ENCODE assay signal across 24 cellular contexts in genomic region chr2:189260361-189260761, GRCh38.
DNase-seq lines count a peak whose midpoint lies in the region; ATAC-seq, FAIRE-seq and TF ChIP-seq lines count a peak whose summit lies in the region.
"Had no signal": no experiment of that assay in that cellular context is flagged by ENCODE, and none has a peak within 500 bp of the region (broad histone marks: within the 10 kb centered on the region; RNA-seq: fewer than 3 reads in every experiment).

No MANE protein-coding gene starts in this region.

- H3K4me2 ChIP-seq in astrocyte (ENCODE audit: low read length): peak overlapping the region; percentile 12

- H4K20me1 ChIP-seq in astrocyte (ENCODE audit: insufficient read depth, low read length): no peaks in the 10 kb centered on the region

- FAIRE-seq in astrocyte (lab: Jason Lieb, UNC): peak; percentile 39
- FAIRE-seq: K562 had no signal

- ATAC-seq in GM18867 (IDR thresholded peaks at IDR 0.05; ENCODE audit: unreplicated experiment) (peak; percentile 65), GM21737 (IDR thresholded peaks at IDR 0.05; ENCODE audit: unreplicated experiment) (no peak), left lobe of liver (no peak)
- ATAC-seq: activated CD8-positive, alpha-beta memory T cell treated with anti-CD3 and anti-CD28 coated beads, Interleukin-2, amount 10 ng/mL, durations not matched to agents 7 days and 5 days; HCT116; K562; naive thymus-derived CD8-positive, alpha-beta T cell had no signal

- no peaks in the 10 kb centered on the region for H3K36me3 ChIP-seq in astrocyte (ENCODE audit: insufficient read depth, low read length)

- no peaks in the 10 kb centered on the region for H3K9me3 ChIP-seq in astrocyte (ENCODE audit: insufficient read depth, low read depth, low read length)

- peaks cover 8% of the 10 kb centered on the region for H3K4me1 ChIP-seq in astrocyte (ENCODE audit: insufficient read depth, low read length)

- no peaks in the 10 kb centered on the region for H3K27me3 Mint-ChIP-seq in astrocyte (ENCODE audit: low read depth, unreplicated experiment)
- H3K27me3 Mint-ChIP-seq: activated CD8-positive, alpha-beta memory T cell treated with anti-CD3 and anti-CD28 coated beads, Interleukin-2, amount 10 ng/mL, durations not matched to agents 7 days and 5 days; CD8-positive, alpha-beta memory T cell; naive thymus-derived CD8-positive, alpha-beta T cell had no signal

- H3K36me3 Mint-ChIP-seq in astrocyte (ENCODE audit: low read depth, unreplicated experiment): no peaks in the 10 kb centered on the region
- H3K36me3 Mint-ChIP-seq: activated CD8-positive, alpha-beta memory T cell treated with anti-CD3 and anti-CD28 coated beads, Interleukin-2, amount 10 ng/mL, durations not matched to agents 7 days and 5 days; memory B cell had no signal

- H3K9ac ChIP-seq in astrocyte (ENCODE audit: low read length): no peak overlapping the region

- H3K27me3 ChIP-seq in astrocyte (ENCODE audit: insufficient read depth, low read length): no peaks in the 10 kb centered on the region

- no peak for TF ChIP-seq CTCF in astrocyte (IDR thresholded peaks at IDR 0.05; ENCODE audit: insufficient read depth, low read depth, low read length)

- no peaks in the 10 kb centered on the region for H3K9me3 Mint-ChIP-seq in astrocyte (ENCODE audit: unreplicated experiment)
- H3K9me3 Mint-ChIP-seq: memory B cell had no signal

- no peaks in the 10 kb centered on the region for H3K4me1 Mint-ChIP-seq in astrocyte (ENCODE audit: low read depth, unreplicated experiment)
- H3K4me1 Mint-ChIP-seq: activated CD8-positive, alpha-beta memory T cell treated with anti-CD3 and anti-CD28 coated beads, Interleukin-2, amount 10 ng/mL, durations not matched to agents 7 days and 5 days; endodermal cell; memory B cell had no signal

- peak overlapping the region; percentile 13 for H2AFZ ChIP-seq in astrocyte (ENCODE audit: low read depth, low read length)

- H3K27ac ChIP-seq in astrocyte (ENCODE audit: low read depth, low read length): peak overlapping the region; percentile 68

- DNase-seq in HCEC 1CT: peak; percentile 77
- peak; percentile 88 for DNase-seq in astrocyte (ENCODE audit: low read depth)
- DNase-seq in lung microvascular endothelial cell (ENCODE audit: low read depth in 2 of 2): peak; percentile 12 to 84
- DNase-seq in activated T-cell treated with anti-CD3 and anti-CD28 coated beads, Interleukin-2, amount 50 U/mL, for 48 hours: no peak
- DNase-seq in left lobe of liver (ENCODE audit: low spot score): no peak
- no peak for DNase-seq in NCI-H2171 (lab: John Stamatoyannopoulos, UW)
- DNase-seq: activated CD8-positive, alpha-beta memory T cell treated with anti-CD3 and anti-CD28 coated beads, Interleukin-2, amount 10 ng/mL, durations not matched to agents 7 days and 5 days; activated effector memory CD4-positive, alpha-beta T cell treated with Interleukin-2 at 50 U/mL for 16 hours; CD8-positive, alpha-beta memory T cell; DMS79; endodermal cell; hippocampal formation; MV-4-11; naive thymus-derived CD8-positive, alpha-beta T cell; NCI-H187 treated with DMSO at 0.1 percent for 48 hours; NCI-H226; posterior cingulate gyrus; stimulated activated naive CD4-positive, alpha-beta T cell; trophoblast cell had no signal

- H3K4me3 Mint-ChIP-seq in astrocyte (ENCODE audit: unreplicated experiment): no peak overlapping the region
- H3K4me3 Mint-ChIP-seq: activated CD8-positive, alpha-beta memory T cell treated with anti-CD3 and anti-CD28 coated beads, Interleukin-2, amount 10 ng/mL, durations not matched to agents 7 days and 5 days; endodermal cell; memory B cell; naive thymus-derived CD8-positive, alpha-beta T cell had no signal

- H3K27ac Mint-ChIP-seq in astrocyte (ENCODE audit: unreplicated experiment): no peak overlapping the region
- H3K27ac Mint-ChIP-seq: activated CD8-positive, alpha-beta memory T cell treated with anti-CD3 and anti-CD28 coated beads, Interleukin-2, amount 10 ng/mL, durations not matched to agents 7 days and 5 days; endodermal cell; memory B cell had no signal

- no peaks in the 10 kb centered on the region for H3K79me2 ChIP-seq in astrocyte (ENCODE audit: insufficient read depth, low read length)

- H3K4me3 ChIP-seq in astrocyte (ENCODE audit: insufficient read depth, low read depth, low read length): no peak overlapping the region
- H3K4me3 ChIP-seq: K562 had no signal

Comparison
In these comparisons a context has a peak if more than half of its experiments do, and no peak if none do; other contexts are left out.
1. DNase-seq: peak in HCEC 1CT (single experiment), astrocyte (single experiment) and lung microvascular endothelial cell (2 of 2); none in activated T-cell treated with anti-CD3 and anti-CD28 coated beads, Interleukin-2, amount 50 U/mL, for 48 hours (0 of 2), left lobe of liver (single experiment) and NCI-H2171 (single experiment).